Comparison of ENCODE assay signal across 15 cellular contexts in genomic region chr12:539540-540310, GRCh38.
DNase-seq lines count a peak whose midpoint lies in the region; ATAC-seq and TF ChIP-seq lines count a peak whose summit lies in the region.
"Had no signal": no experiment of that assay in that cellular context is flagged by ENCODE, and none has a peak within 500 bp of the region (broad histone marks: within the 10 kb centered on the region; RNA-seq: fewer than 3 reads in every experiment).

No MANE protein-coding gene starts in this region.

- WGBS in transverse colon (ENCODE audit: low coverage in 1 of 2), 2 donors = 86% methylated on average over 7 to 18 of the region's 18 CpGs

- no peaks in the 10 kb centered on the region for H3K9me3 ChIP-seq in mucosa of rectum (ENCODE audit: control insufficient read depth in 2 of 2, low read length in 2 of 2)
- no peaks in the 10 kb centered on the region for H3K9me3 ChIP-seq in transverse colon
- H3K9me3 ChIP-seq: breast epithelium had no signal

- peaks cover 38 to 56% of the 10 kb centered on the region in 2 donors for H3K4me1 ChIP-seq in mucosa of rectum (ENCODE audit: control insufficient read depth in 2 of 2, insufficient read depth in 2 of 2, low read length in 2 of 2)
- H3K4me1 ChIP-seq in transverse colon = peaks cover 14 to 54% (median 32%) of the 10 kb centered on the region in 4 donors
- H3K4me1 ChIP-seq: breast epithelium had no signal

- H3K4me3 ChIP-seq in mucosa of rectum (ENCODE audit: low read length in 2 of 2) (no peak overlapping the region), transverse colon (no peak overlapping the region), coronary artery (no peak overlapping the region)
- H3K4me3 ChIP-seq: breast epithelium had no signal

- H3K27ac ChIP-seq in mucosa of rectum (ENCODE audit: low read depth in 2 of 2, low read length in 2 of 2) = peak overlapping the region; percentile 92 to 96
- H3K27ac ChIP-seq in transverse colon = peak overlapping the region; percentile 84 to 90 (median 88)
- H3K27ac ChIP-seq in coronary artery = no peak overlapping the region
- H3K27ac ChIP-seq: WERI-Rb-1 had no signal

- H3K27ac Mint-ChIP-seq in activated T-cell treated with anti-CD3 and anti-CD28 coated beads, Interleukin-2, amount 50 U/mL, for 72 hours = peak overlapping the region; percentile 55
- peak overlapping the region; percentile 80 for H3K27ac Mint-ChIP-seq in activated T-helper 1 cell treated with anti-CD3 and anti-CD28 coated beads, Interleukin-12 subunit alpha, Interleukin-12 subunit beta, Interleukin-2, Interleukin-4 antibody, amounts not matched to agents 30 ng/mL and 10 ng/mL and 1 ng/mL, durations not matched to agents 14 hours and 24 hours and 36 hours

- in situ Hi-C loops in transverse colon (cut with MboI; ENCODE audit: low pct_ligation_motif_present in 1 of 4, low pct_unique_long_range_greater_than_20kb in 1 of 4, low sequenced_read_pairs in 3 of 4) = loop anchor here in 3 of 4 donors (5.0 to 10.0 kb wide), 3 partner anchors 75 to 95 kb away; partner anchors contain the start of gene B4GALNT3 (in 1 of the 3)

- H3K27me3 ChIP-seq in mucosa of rectum (ENCODE audit: control insufficient read depth in 2 of 2, insufficient read depth in 2 of 2, low read length in 2 of 2) (no peaks in the 10 kb centered on the region), transverse colon (no peaks in the 10 kb centered on the region)
- H3K27me3 ChIP-seq: breast epithelium had no signal

- no peak overlapping the region for H3K4me3 Mint-ChIP-seq in activated T-cell treated with anti-CD3 and anti-CD28 coated beads, Interleukin-2, amount 50 U/mL, for 72 hours
- H3K4me3 Mint-ChIP-seq in activated T-helper 1 cell treated with anti-CD3 and anti-CD28 coated beads, Interleukin-12 subunit alpha, Interleukin-12 subunit beta, Interleukin-2, Interleukin-4 antibody, amounts not matched to agents 30 ng/mL and 10 ng/mL and 1 ng/mL, durations not matched to agents 14 hours and 24 hours and 36 hours = no peak overlapping the region
- H3K4me3 Mint-ChIP-seq: mesothelial cell of epicardium; stimulated activated naive B cell treated with anti-CD40 and anti-IgM and Interleukin-4, amounts not matched to agents 10 μg/mL and 1 μg/mL and 100 μg/mL, for 72 hours had no signal

- TF ChIP-seq CTCF in transverse colon (IDR thresholded peaks at IDR 0.05) (peak in 3 of 5 experiments; percentile 14 to 56 (median 30)), coronary artery (IDR thresholded peaks at IDR 0.05) (no peak)

- H3K4me1 Mint-ChIP-seq in activated T-cell treated with anti-CD3 and anti-CD28 coated beads, Interleukin-2, amount 50 U/mL, for 72 hours (ENCODE audit: low read depth) = peaks cover 23% of the 10 kb centered on the region
- H3K4me1 Mint-ChIP-seq in activated T-helper 1 cell treated with anti-CD3 and anti-CD28 coated beads, Interleukin-12 subunit alpha, Interleukin-12 subunit beta, Interleukin-2, Interleukin-4 antibody, amounts not matched to agents 30 ng/mL and 10 ng/mL and 1 ng/mL, durations not matched to agents 14 hours and 24 hours and 36 hours (ENCODE audit: low read depth) = peaks cover 21% of the 10 kb centered on the region
- H3K4me1 Mint-ChIP-seq: stimulated activated naive B cell treated with anti-CD40 and anti-IgM and Interleukin-4, amounts not matched to agents 10 μg/mL and 1 μg/mL and 100 μg/mL, for 72 hours had no signal

- H3K9me3 Mint-ChIP-seq in activated T-cell treated with anti-CD3 and anti-CD28 coated beads, Interleukin-2, amount 50 U/mL, for 72 hours = no peaks in the 10 kb centered on the region
- H3K9me3 Mint-ChIP-seq in activated T-helper 1 cell treated with anti-CD3 and anti-CD28 coated beads, Interleukin-12 subunit alpha, Interleukin-12 subunit beta, Interleukin-2, Interleukin-4 antibody, amounts not matched to agents 30 ng/mL and 10 ng/mL and 1 ng/mL, durations not matched to agents 14 hours and 24 hours and 36 hours = no peaks in the 10 kb centered on the region
- H3K9me3 Mint-ChIP-seq: mesothelial cell of epicardium; stimulated activated naive B cell treated with anti-CD40 and anti-IgM and Interleukin-4, amounts not matched to agents 10 μg/mL and 1 μg/mL and 100 μg/mL, for 72 hours had no signal

- no peaks in the 10 kb centered on the region for H3K36me3 Mint-ChIP-seq in activated T-cell treated with anti-CD3 and anti-CD28 coated beads, Interleukin-2, amount 50 U/mL, for 72 hours (ENCODE audit: insufficient read depth in 2 of 2)
- peaks cover 2% of the 10 kb centered on the region for H3K36me3 Mint-ChIP-seq in activated T-helper 1 cell treated with anti-CD3 and anti-CD28 coated beads, Interleukin-12 subunit alpha, Interleukin-12 subunit beta, Interleukin-2, Interleukin-4 antibody, amounts not matched to agents 30 ng/mL and 10 ng/mL and 1 ng/mL, durations not matched to agents 14 hours and 24 hours and 36 hours (ENCODE audit: low read depth)
- H3K36me3 Mint-ChIP-seq: mesothelial cell of epicardium; stimulated activated naive B cell treated with anti-CD40 and anti-IgM and Interleukin-4, amounts not matched to agents 10 μg/mL and 1 μg/mL and 100 μg/mL, for 72 hours had no signal

- H3K36me3 ChIP-seq in mucosa of rectum (ENCODE audit: control insufficient read depth in 2 of 2, insufficient read depth in 2 of 2, low read length in 2 of 2) (no peaks in the 10 kb centered on the region), transverse colon (no peaks in the 10 kb centered on the region)
- H3K36me3 ChIP-seq: breast epithelium, WERI-Rb-1 had no signal

- no peak for TF ChIP-seq EP300 in transverse colon (IDR thresholded peaks at IDR 0.05; ENCODE audit: low read depth)

- no peak for ATAC-seq in activated T-cell treated with anti-CD3 and anti-CD28 coated beads, Interleukin-2, amount 50 U/mL, for 72 hours (replicated peaks in 1 of 2)
- ATAC-seq: stimulated activated naive B cell treated with anti-CD40 and anti-IgM and Interleukin-4, amounts not matched to agents 10 μg/mL and 1 μg/mL and 100 μg/mL, for 72 hours had no signal

- no peak for DNase-seq in activated T-cell treated with anti-CD3 and anti-CD28 coated beads, Interleukin-2, amount 50 U/mL, for 72 hours
- DNase-seq in activated T-cell treated with anti-CD3 and anti-CD28 coated beads for 4 hours (no peak), transverse colon (no peak), coronary artery (ENCODE audit: low spot score) (no peak), GDM1 (lab: John Stamatoyannopoulos, UW) (no peak)
- DNase-seq in activated T-helper 1 cell treated with anti-CD3 and anti-CD28 coated beads, Interleukin-12 subunit alpha, Interleukin-12 subunit beta, Interleukin-2, Interleukin-4 antibody, amounts not matched to agents 30 ng/mL and 10 ng/mL and 1 ng/mL, durations not matched to agents 14 hours and 24 hours and 36 hours (ENCODE audit: low spot score) = no peak
- no peak for DNase-seq in stimulated activated naive CD4-positive, alpha-beta T cell (lab: John Stamatoyannopoulos, UW)
- DNase-seq: COR-L47; NCI-H1417; NCI-H748 treated with DMSO at 0.1 percent for 48 hours; stimulated activated naive B cell treated with anti-CD40 and anti-IgM and Interleukin-4, amounts not matched to agents 10 μg/mL and 1 μg/mL and 100 μg/mL, for 72 hours; WERI-Rb-1 had no signal

- no peak for TF ChIP-seq POLR2A in transverse colon (IDR thresholded peaks at IDR 0.05)

- peak overlapping the region; percentile 62 to 66 for H3K9ac ChIP-seq in mucosa of rectum (ENCODE audit: low read depth in 1 of 2, low read length in 2 of 2)

- intact Hi-C loops in activated T-helper 1 cell treated with anti-CD3 and anti-CD28 coated beads, Interleukin-12 subunit alpha, Interleukin-12 subunit beta, Interleukin-2, Interleukin-4 antibody, amounts not matched to agents 30 ng/mL and 10 ng/mL and 1 ng/mL, durations not matched to agents 14 hours and 24 hours and 36 hours (cut with micrococcal nuclease) = no loop called here
- intact Hi-C loops in transverse colon (cut with DNase I; ENCODE audit: low total_unique reads) = no loop called here

- peaks cover 7% of the 10 kb centered on the region for H3K27me3 Mint-ChIP-seq in activated T-cell treated with anti-CD3 and anti-CD28 coated beads, Interleukin-2, amount 50 U/mL, for 72 hours (ENCODE audit: low read depth)
- H3K27me3 Mint-ChIP-seq in activated T-helper 1 cell treated with anti-CD3 and anti-CD28 coated beads, Interleukin-12 subunit alpha, Interleukin-12 subunit beta, Interleukin-2, Interleukin-4 antibody, amounts not matched to agents 30 ng/mL and 10 ng/mL and 1 ng/mL, durations not matched to agents 14 hours and 24 hours and 36 hours (ENCODE audit: insufficient read depth) = peaks cover 6% of the 10 kb centered on the region

Comparison
In these comparisons a context has a peak if more than half of its experiments do, and no peak if none do; other contexts are left out.
1. H3K27ac ChIP-seq: peak in mucosa of rectum (2 of 2) and transverse colon (4 of 4); none in coronary artery (0 of 2).